Comparison of ENCODE assay signal across 30 cellular contexts in the genomic region with DNA sequence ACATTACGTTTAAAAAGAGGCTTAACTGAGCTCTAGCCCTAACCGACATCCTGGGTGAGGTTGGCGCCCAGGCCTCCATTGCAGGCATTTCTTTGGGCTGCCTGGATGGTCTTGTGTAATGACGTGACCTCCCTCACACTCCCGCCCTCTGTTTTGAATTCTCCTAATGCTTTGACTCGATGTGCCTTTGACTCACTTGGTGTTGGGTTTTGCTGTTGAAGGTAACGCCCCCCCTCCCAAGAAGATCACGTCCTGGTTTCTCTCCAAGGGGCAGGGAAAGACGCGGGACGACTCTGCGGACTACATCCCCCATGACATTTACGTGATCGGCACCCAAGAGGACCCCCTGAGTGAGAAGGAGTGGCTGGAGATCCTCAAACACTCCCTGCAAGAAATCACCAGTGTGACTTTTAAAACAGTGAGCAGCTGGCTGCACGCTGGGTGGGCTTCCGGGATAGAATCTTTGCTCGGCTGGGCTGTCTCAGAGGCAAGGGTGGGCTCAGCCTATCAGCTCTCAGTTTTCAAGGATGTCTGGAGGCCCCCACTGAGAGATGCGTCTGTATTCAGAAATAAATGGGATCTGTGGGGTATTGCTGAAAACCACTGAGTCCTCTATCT.
DNase-seq lines count a peak whose midpoint lies in the region; ATAC-seq and TF ChIP-seq lines count a peak whose summit lies in the region.
"Had no signal": no experiment of that assay in that cellular context is flagged by ENCODE, and none has a peak within 500 bp of the region (broad histone marks: within the 10 kb centered on the region; RNA-seq: fewer than 3 reads in every experiment).

No MANE protein-coding gene starts in this region.

- no peak for TF ChIP-seq CTCF in activated CD8-positive, alpha-beta T cell treated with anti-CD3 and anti-CD28 coated beads for 36 hours (IDR thresholded peaks at IDR 0.05)

- POLR2A ChIA-PET in activated CD8-positive, alpha-beta T cell treated with anti-CD3 and anti-CD28 coated beads, Interleukin-2, amount 10 ng/mL, durations not matched to agents 7 days and 5 days (lab: Charles Lee): no interaction called here
- POLR2A ChIA-PET in activated CD8-positive, alpha-beta T cell treated with anti-CD3 and anti-CD28 coated beads for 36 hours (lab: Charles Lee): no interaction called here
- POLR2A ChIA-PET in T-cell (lab: Charles Lee): no interaction called here

- H3K36me3 Mint-ChIP-seq in activated CD8-positive, alpha-beta T cell treated with anti-CD3 and anti-CD28 coated beads, Interleukin-2, amount 10 ng/mL, durations not matched to agents 7 days and 5 days (ENCODE audit: low read depth): peaks cover 50% of the 10 kb centered on the region
- peaks cover 13% of the 10 kb centered on the region for H3K36me3 Mint-ChIP-seq in activated CD8-positive, alpha-beta T cell treated with anti-CD3 and anti-CD28 coated beads for 36 hours (ENCODE audit: low read depth)
- peaks cover 30% of the 10 kb centered on the region for H3K36me3 Mint-ChIP-seq in T-cell
- H3K36me3 Mint-ChIP-seq: brain had no signal

- H3K27me3 Mint-ChIP-seq in activated CD8-positive, alpha-beta T cell treated with anti-CD3 and anti-CD28 coated beads, Interleukin-2, amount 10 ng/mL, durations not matched to agents 7 days and 5 days (ENCODE audit: low read depth): no peaks in the 10 kb centered on the region
- H3K27me3 Mint-ChIP-seq in activated CD8-positive, alpha-beta T cell treated with anti-CD3 and anti-CD28 coated beads for 36 hours: no peaks in the 10 kb centered on the region
- no peaks in the 10 kb centered on the region for H3K27me3 Mint-ChIP-seq in T-cell
- H3K27me3 Mint-ChIP-seq: activated CD4-positive, alpha-beta T cell treated with anti-CD3 and anti-CD28 coated beads, Interleukin-2, amount 10 ng/mL, durations not matched to agents 7 days and 5 days; CD4-positive, CD25-positive, alpha-beta regulatory T cell; progenitor cell of endocrine pancreas had no signal

- no peak for DNase-seq in activated CD8-positive, alpha-beta T cell treated with anti-CD3 and anti-CD28 coated beads, Interleukin-2, amount 10 ng/mL, durations not matched to agents 7 days and 5 days
- no peak for DNase-seq in activated CD8-positive, alpha-beta T cell treated with anti-CD3 and anti-CD28 coated beads for 36 hours
- DNase-seq in T-cell: no peak
- DNase-seq in left kidney (ENCODE audit: low read depth, low spot score): peak; percentile 38
- DNase-seq in smooth muscle cell of the brain vasculature (ENCODE audit: low read depth, low spot score): peak; percentile 79
- DNase-seq in hypothalamus (lab: John Stamatoyannopoulos, UW): no peak
- no peak for DNase-seq in cerebellum (ENCODE audit: low spot score)
- DNase-seq in amygdala (lab: John Stamatoyannopoulos, UW): no peak
- DNase-seq: activated CD4-positive, alpha-beta T cell treated with anti-CD3 and anti-CD28 coated beads, Interleukin-2, amount 10 ng/mL, durations not matched to agents 7 days and 5 days; activated naive CD4-positive, alpha-beta T cell treated with anti-CD3 and anti-CD28 coated beads for 36 hours; CD4-positive, CD25-positive, alpha-beta regulatory T cell; cerebellar nuclear complex; DND-41; GM23248; left cardiac atrium; mammary epithelial cell; NCI-H1930; NCI-H2227 treated with DMSO at 0.1 percent for 48 hours; nucleus accumbens; right lobe of liver; SHP77; stimulated activated CD4-positive, alpha-beta T cell treated with anti-CD3 and anti-CD28 coated beads, Interleukin-12 subunit alpha, Interleukin-12 subunit beta, amount 100 ng/mL, for 4 hours; stimulated activated CD4-positive, alpha-beta T cell treated with anti-CD3 and anti-CD28 coated beads, Interleukin-2, amount 100 ng/mL, for 48 hours; SW 1271; T1000; thyroid gland; WERI-Rb-1 had no signal

- no peak overlapping the region for H3K4me3 Mint-ChIP-seq in activated CD8-positive, alpha-beta T cell treated with anti-CD3 and anti-CD28 coated beads, Interleukin-2, amount 10 ng/mL, durations not matched to agents 7 days and 5 days
- no peak overlapping the region for H3K4me3 Mint-ChIP-seq in activated CD8-positive, alpha-beta T cell treated with anti-CD3 and anti-CD28 coated beads for 36 hours
- H3K4me3 Mint-ChIP-seq in T-cell: no peak overlapping the region
- H3K4me3 Mint-ChIP-seq: activated CD4-positive, alpha-beta T cell treated with anti-CD3 and anti-CD28 coated beads, Interleukin-2, amount 10 ng/mL, durations not matched to agents 7 days and 5 days; activated naive CD4-positive, alpha-beta T cell treated with anti-CD3 and anti-CD28 coated beads for 36 hours; brain had no signal

- peak overlapping the region; percentile 51 for H3K27ac Mint-ChIP-seq in activated CD8-positive, alpha-beta T cell treated with anti-CD3 and anti-CD28 coated beads, Interleukin-2, amount 10 ng/mL, durations not matched to agents 7 days and 5 days
- H3K27ac Mint-ChIP-seq in activated CD8-positive, alpha-beta T cell treated with anti-CD3 and anti-CD28 coated beads for 36 hours: no peak overlapping the region
- peak overlapping the region; percentile 22 to 70 for H3K27ac Mint-ChIP-seq in T-cell
- H3K27ac Mint-ChIP-seq: activated CD4-positive, alpha-beta T cell treated with anti-CD3 and anti-CD28 coated beads, Interleukin-2, amount 10 ng/mL, durations not matched to agents 7 days and 5 days; activated naive CD4-positive, alpha-beta T cell treated with anti-CD3 and anti-CD28 coated beads for 36 hours; CD4-positive, CD25-positive, alpha-beta regulatory T cell; progenitor cell of endocrine pancreas had no signal

- no peaks in the 10 kb centered on the region for H3K9me3 Mint-ChIP-seq in activated CD8-positive, alpha-beta T cell treated with anti-CD3 and anti-CD28 coated beads, Interleukin-2, amount 10 ng/mL, durations not matched to agents 7 days and 5 days (ENCODE audit: insufficient read depth)
- no peaks in the 10 kb centered on the region for H3K9me3 Mint-ChIP-seq in activated CD8-positive, alpha-beta T cell treated with anti-CD3 and anti-CD28 coated beads for 36 hours
- H3K9me3 Mint-ChIP-seq in T-cell: no peaks in the 10 kb centered on the region
- H3K9me3 Mint-ChIP-seq: activated CD4-positive, alpha-beta T cell treated with anti-CD3 and anti-CD28 coated beads, Interleukin-2, amount 10 ng/mL, durations not matched to agents 7 days and 5 days; activated naive CD4-positive, alpha-beta T cell treated with anti-CD3 and anti-CD28 coated beads for 36 hours; brain; CD4-positive, CD25-positive, alpha-beta regulatory T cell had no signal

- peaks cover 9% of the 10 kb centered on the region for H3K4me1 Mint-ChIP-seq in activated CD8-positive, alpha-beta T cell treated with anti-CD3 and anti-CD28 coated beads, Interleukin-2, amount 10 ng/mL, durations not matched to agents 7 days and 5 days (ENCODE audit: low read depth)
- H3K4me1 Mint-ChIP-seq in activated CD8-positive, alpha-beta T cell treated with anti-CD3 and anti-CD28 coated beads for 36 hours (ENCODE audit: low read depth): peaks cover 5% of the 10 kb centered on the region
- peaks cover 2 to 4% (median 2%) of the 10 kb centered on the region in 3 donors for H3K4me1 Mint-ChIP-seq in T-cell

- intact Hi-C loops in activated CD8-positive, alpha-beta T cell treated with anti-CD3 and anti-CD28 coated beads for 36 hours (cut with micrococcal nuclease): no loop called here

- CTCF ChIA-PET in activated CD8-positive, alpha-beta T cell treated with anti-CD3 and anti-CD28 coated beads, Interleukin-2, amount 10 ng/mL, durations not matched to agents 7 days and 5 days (lab: Charles Lee): no interaction called here
- CTCF ChIA-PET in activated CD8-positive, alpha-beta T cell treated with anti-CD3 and anti-CD28 coated beads for 36 hours (lab: Charles Lee): interaction anchor here (0.9 to 1.3 kb wide), 2 partner anchors 55 to 109 kb away, joined by 3 read pairs; no protein-coding TSS in a partner anchor
- CTCF ChIA-PET in T-cell (lab: Charles Lee): no interaction called here

- ATAC-seq in activated CD8-positive, alpha-beta T cell treated with anti-CD3 and anti-CD28 coated beads, Interleukin-2, amount 10 ng/mL, durations not matched to agents 7 days and 5 days: no peak
- no peak for ATAC-seq in activated CD8-positive, alpha-beta T cell treated with anti-CD3 and anti-CD28 coated beads for 36 hours
- ATAC-seq in T-cell (replicated peaks in 1 of 4): no peak
- ATAC-seq: gastroesophageal sphincter, left cardiac atrium, right lobe of liver had no signal

Comparison
In these comparisons a context has a peak if more than half of its experiments do, and no peak if none do; other contexts are left out.
1. DNase-seq: peak in left kidney (single experiment) and smooth muscle cell of the brain vasculature (single experiment); none in activated CD8-positive, alpha-beta T cell treated with anti-CD3 and anti-CD28 coated beads, Interleukin-2, amount 10 ng/mL, durations not matched to agents 7 days and 5 days (single experiment), activated CD8-positive, alpha-beta T cell treated with anti-CD3 and anti-CD28 coated beads for 36 hours (single experiment), T-cell (0 of 34), hypothalamus (0 of 51), cerebellum (single experiment) and amygdala (0 of 56).